In the genomic region with DNA sequence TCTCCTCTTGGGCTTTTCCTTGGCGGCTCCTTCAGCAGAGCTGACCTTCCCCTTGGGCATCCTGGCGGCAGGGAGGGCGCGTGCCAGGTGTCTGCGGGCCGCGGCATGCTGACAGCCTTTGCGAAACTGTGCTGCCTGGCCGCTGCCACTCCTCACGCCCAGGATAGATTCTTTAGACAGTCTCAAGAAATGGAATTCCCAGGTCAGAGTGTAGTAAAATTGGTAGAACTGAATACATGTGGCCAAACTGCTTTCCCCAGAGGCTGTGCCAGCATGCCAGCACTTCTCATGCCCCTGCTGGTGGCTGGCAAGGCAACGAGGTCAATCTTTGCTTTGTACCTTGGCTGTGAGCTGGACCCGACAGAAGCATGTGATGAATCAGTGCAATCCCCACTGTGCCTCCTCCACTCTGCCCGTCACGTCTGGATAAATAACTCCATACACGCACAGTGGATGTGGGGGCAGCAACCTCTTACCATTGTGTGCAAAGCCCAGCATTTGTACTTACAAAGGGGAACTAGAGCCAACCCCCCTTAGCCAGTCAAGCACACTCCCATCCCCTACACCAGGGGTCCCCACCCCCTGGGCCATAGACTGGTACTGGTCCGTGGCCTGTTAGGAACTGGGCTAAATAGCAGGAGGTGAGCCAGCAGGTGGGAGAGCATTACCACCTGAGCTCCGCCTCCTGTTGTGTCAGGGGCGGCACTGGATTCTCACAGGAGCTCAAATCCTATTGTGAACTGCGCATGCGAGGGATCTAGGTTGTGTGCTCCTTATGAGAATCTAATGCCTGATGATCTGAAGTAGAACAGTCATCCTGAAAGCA, we compare ENCODE assay signal across 21 cellular contexts.
DNase-seq lines count a peak whose midpoint lies in the region; ATAC-seq and TF ChIP-seq lines count a peak whose summit lies in the region.
"Had no signal": no experiment of that assay in that cellular context is flagged by ENCODE, and none has a peak within 500 bp of the region (broad histone marks: within the 10 kb centered on the region; RNA-seq: fewer than 3 reads in every experiment).

No MANE protein-coding gene starts in this region.

- no peak for TF ChIP-seq CTCF in astrocyte of the spinal cord (IDR thresholded peaks at IDR 0.05; ENCODE audit: low read depth, low read length)
- TF ChIP-seq CTCF in esophagus muscularis mucosa (IDR thresholded peaks at IDR 0.05): peak in 2 of 3 experiments; percentile 2 to 18
- peak in 1 of 2 experiments; percentile 12 for TF ChIP-seq CTCF in tibial artery (IDR thresholded peaks at IDR 0.05)
- no peak for TF ChIP-seq CTCF in natural killer cell (IDR thresholded peaks at IDR 0.05)

- H3K4me3 ChIP-seq in astrocyte of the spinal cord (ENCODE audit: low read depth, low read length): no peak overlapping the region
- no peak overlapping the region for H3K4me3 ChIP-seq in esophagus muscularis mucosa
- no peak overlapping the region for H3K4me3 ChIP-seq in mesenchymal stem cell (ENCODE audit: insufficient read depth in 1 of 2, low read depth in 1 of 2, low read length in 2 of 2)
- H3K4me3 ChIP-seq in tibial artery: no peak overlapping the region
- H3K4me3 ChIP-seq: dorsolateral prefrontal cortex, HAP-1, tibial nerve had no signal

- intact Hi-C loops in esophagus muscularis mucosa (cut with DNase I) (no loop called here), tibial artery (cut with DNase I; ENCODE audit: low total_unique reads) (no loop called here), natural killer cell (cut with micrococcal nuclease) (no loop called here)

- no peak overlapping the region for H3K14ac ChIP-seq in mesenchymal stem cell (ENCODE audit: low read length in 2 of 2)

- ATAC-seq in effector memory CD8-positive, alpha-beta T cell (replicated peaks): no peak
- no peak for ATAC-seq in natural killer cell
- ATAC-seq in GM18868 (IDR thresholded peaks at IDR 0.05; ENCODE audit: unreplicated experiment): no peak

- H2BK12ac ChIP-seq in mesenchymal stem cell (ENCODE audit: low read length in 2 of 2): no peak overlapping the region

- peak overlapping the region in 1 of 2 donors; percentile 42 for H3K27ac Mint-ChIP-seq in effector memory CD8-positive, alpha-beta T cell
- H3K27ac Mint-ChIP-seq in natural killer cell: no peak overlapping the region
- H3K27ac Mint-ChIP-seq: activated B cell treated with CpG ODN at 0.5 μM for 24 hours; activated naive CD8-positive, alpha-beta T cell treated with anti-CD3 and anti-CD28 coated beads, Interleukin-2, amount 10 ng/mL, durations not matched to agents 7 days and 5 days had no signal

- peak; percentile 48 for TF ChIP-seq EP300 in esophagus muscularis mucosa (IDR thresholded peaks at IDR 0.05)

- in situ Hi-C loops in astrocyte of the spinal cord (cut with HindIII; ENCODE audit: low sequenced_read_pairs): no loop called here

- peaks cover 3% of the 10 kb centered on the region for H3K36me3 Mint-ChIP-seq in effector memory CD8-positive, alpha-beta T cell (ENCODE audit: insufficient read depth)
- H3K36me3 Mint-ChIP-seq in natural killer cell: no peaks in the 10 kb centered on the region

- no peak overlapping the region for H3K23ac ChIP-seq in mesenchymal stem cell (ENCODE audit: low read length in 2 of 2)

- H3K18ac ChIP-seq in mesenchymal stem cell (ENCODE audit: low read depth in 1 of 2, low read length in 2 of 2): no peak overlapping the region

- no peaks in the 10 kb centered on the region for H3K9me3 ChIP-seq in esophagus muscularis mucosa
- H3K9me3 ChIP-seq in mesenchymal stem cell (ENCODE audit: control insufficient read depth, low read length): no peaks in the 10 kb centered on the region
- H3K9me3 ChIP-seq in tibial artery: no peaks in the 10 kb centered on the region
- H3K9me3 ChIP-seq: HAP-1, tibial nerve had no signal

- H3K27me3 ChIP-seq in esophagus muscularis mucosa: no peaks in the 10 kb centered on the region
- no peaks in the 10 kb centered on the region for H3K27me3 ChIP-seq in mesenchymal stem cell (ENCODE audit: control insufficient read depth in 1 of 2, insufficient read depth in 1 of 2, low read length in 2 of 2)
- no peaks in the 10 kb centered on the region for H3K27me3 ChIP-seq in tibial artery
- H3K27me3 ChIP-seq: dorsolateral prefrontal cortex, tibial nerve had no signal

- TF ChIP-seq POLR2A in esophagus muscularis mucosa (IDR thresholded peaks at IDR 0.05; ENCODE audit: low read depth): no peak

- no peaks in the 10 kb centered on the region for H3K4me1 Mint-ChIP-seq in effector memory CD8-positive, alpha-beta T cell (ENCODE audit: low read depth in 2 of 2)
- no peaks in the 10 kb centered on the region for H3K4me1 Mint-ChIP-seq in natural killer cell
- H3K4me1 Mint-ChIP-seq: activated B cell treated with CpG ODN at 0.5 μM for 24 hours; activated naive CD8-positive, alpha-beta T cell treated with anti-CD3 and anti-CD28 coated beads, Interleukin-2, amount 10 ng/mL, durations not matched to agents 7 days and 5 days had no signal

- WGBS in esophagus muscularis mucosa: 72% methylated on average over 19 of the region's 20 CpGs
- WGBS in mesenchymal stem cell: 94% methylated on average over 20 of the region's 20 CpGs

- no peaks in the 10 kb centered on the region for H3K27me3 Mint-ChIP-seq in effector memory CD8-positive, alpha-beta T cell
- no peaks in the 10 kb centered on the region for H3K27me3 Mint-ChIP-seq in natural killer cell (ENCODE audit: low read depth in 2 of 2)
- H3K27me3 Mint-ChIP-seq: activated B cell treated with CpG ODN at 0.5 μM for 24 hours; activated naive CD8-positive, alpha-beta T cell treated with anti-CD3 and anti-CD28 coated beads, Interleukin-2, amount 10 ng/mL, durations not matched to agents 7 days and 5 days had no signal

- no peak overlapping the region for H2BK120ac ChIP-seq in mesenchymal stem cell (ENCODE audit: low read depth, low read length)

- no peak overlapping the region for H2AFZ ChIP-seq in mesenchymal stem cell (ENCODE audit: low read depth, low read length)

- H3K27ac ChIP-seq in esophagus muscularis mucosa (replicated peaks in 1 of 4) (peak overlapping the region; percentile 83 to 98 (median 93)), mesenchymal stem cell (ENCODE audit: low read length, poor library complexity, severe bottlenecking) (peak overlapping the region; percentile 25), tibial artery (peak overlapping the region; percentile 64 to 100)
- H3K27ac ChIP-seq: C4-2B, HL-60, tibial nerve had no signal

- no peaks in the 10 kb centered on the region for H3K9me3 Mint-ChIP-seq in effector memory CD8-positive, alpha-beta T cell
- H3K9me3 Mint-ChIP-seq in natural killer cell: no peaks in the 10 kb centered on the region
- H3K9me3 Mint-ChIP-seq: activated B cell treated with CpG ODN at 0.5 μM for 24 hours; activated naive CD8-positive, alpha-beta T cell treated with anti-CD3 and anti-CD28 coated beads, Interleukin-2, amount 10 ng/mL, durations not matched to agents 7 days and 5 days had no signal

- no peak overlapping the region for H4K8ac ChIP-seq in mesenchymal stem cell (ENCODE audit: low read length)

- no peak overlapping the region for H3K4me2 ChIP-seq in mesenchymal stem cell (ENCODE audit: low read length, poor library complexity, severe bottlenecking)

- H3K4me3 Mint-ChIP-seq in effector memory CD8-positive, alpha-beta T cell: no peak overlapping the region
- H3K4me3 Mint-ChIP-seq in natural killer cell: no peak overlapping the region
- H3K4me3 Mint-ChIP-seq: activated B cell treated with CpG ODN at 0.5 μM for 24 hours; activated naive CD8-positive, alpha-beta T cell treated with anti-CD3 and anti-CD28 coated beads, Interleukin-2, amount 10 ng/mL, durations not matched to agents 7 days and 5 days had no signal

- no peak overlapping the region for H3K4ac ChIP-seq in mesenchymal stem cell (ENCODE audit: low read depth in 1 of 2, low read length in 2 of 2)

- no peak overlapping the region for H2BK5ac ChIP-seq in mesenchymal stem cell (ENCODE audit: low read depth, low read length, poor library complexity, severe bottlenecking)

- H4K91ac ChIP-seq in mesenchymal stem cell (ENCODE audit: low read length): no peak overlapping the region

- H2BK15ac ChIP-seq in mesenchymal stem cell (ENCODE audit: low read depth, poor library complexity, severe bottlenecking): no peak overlapping the region

- H3K36me3 ChIP-seq in esophagus muscularis mucosa (peaks cover 72 to 92% (median 86%) of the 10 kb centered on the region in 4 donors), mesenchymal stem cell (ENCODE audit: control insufficient read depth in 1 of 2, insufficient read depth in 2 of 2, low read depth in 1 of 2, low read length in 2 of 2) (peaks cover 79 to 92% of the 10 kb centered on the region in 2 experiments), tibial artery (peaks cover 77 to 97% (median 86%) of the 10 kb centered on the region in 3 donors)

- H3K79me1 ChIP-seq in mesenchymal stem cell (replicated peaks; ENCODE audit: low read length, poor library complexity, severe bottlenecking): peaks cover 43% of the 10 kb centered on the region

- peaks cover 22 to 89% (median 73%) of the 10 kb centered on the region in 4 donors for H3K4me1 ChIP-seq in esophagus muscularis mucosa
- H3K4me1 ChIP-seq in mesenchymal stem cell (ENCODE audit: control insufficient read depth, insufficient read depth, low read depth, low read length): peaks cover 42% of the 10 kb centered on the region
- peaks cover 0 to 46% (median 9%) of the 10 kb centered on the region in 4 donors for H3K4me1 ChIP-seq in tibial artery
- H3K4me1 ChIP-seq: HAP-1, tibial nerve had no signal

- H2AK5ac ChIP-seq in mesenchymal stem cell (ENCODE audit: low read length, severe bottlenecking): no peak overlapping the region

- DNase-seq in astrocyte of the spinal cord (ENCODE audit: low read depth, low spot score) (peak; percentile 23), esophagus muscularis mucosa (ENCODE audit: extremely low spot score) (no peak), mesenchymal stem cell (no peak), tibial artery (peak; percentile 32 to 84), natural killer cell (no peak)
- DNase-seq in activated CD8-positive, alpha-beta memory T cell treated with anti-CD3 and anti-CD28 coated beads, Interleukin-2, amount 50 U/mL, for 4 hours: no peak
- no peak for DNase-seq in effector memory CD8-positive, alpha-beta T cell
- DNase-seq: activated B cell treated with CpG ODN at 0.5 μM for 24 hours; activated naive CD8-positive, alpha-beta T cell treated with anti-CD3 and anti-CD28 coated beads, Interleukin-2, amount 10 ng/mL, durations not matched to agents 7 days and 5 days; DMS79; Karpas-422; NCI-H1694 treated with DMSO at 0.1 percent for 48 hours; NCI-H526 treated with DMSO at 0.1 percent for 48 hours; occipital lobe; T-helper 1 cell had no signal

- no peak overlapping the region for H3K9ac ChIP-seq in mesenchymal stem cell (ENCODE audit: low read length)

Comparison
In these comparisons a context has a peak if more than half of its experiments do, and no peak if none do; other contexts are left out.
1. DNase-seq: peak in astrocyte of the spinal cord (single experiment) and tibial artery (2 of 2); none in esophagus muscularis mucosa (single experiment), mesenchymal stem cell (single experiment), activated CD8-positive, alpha-beta memory T cell treated with anti-CD3 and anti-CD28 coated beads, Interleukin-2, amount 50 U/mL, for 4 hours (single experiment), effector memory CD8-positive, alpha-beta T cell (0 of 3) and natural killer cell (single experiment).
2. CTCF ChIP-seq: peak in esophagus muscularis mucosa (2 of 3); none in astrocyte of the spinal cord (single experiment) and natural killer cell (single experiment).
3. H3K27ac ChIP-seq: peak in every context shown above with its lines; median percentile 93 in esophagus muscularis mucosa; 82 in tibial artery; 25 in mesenchymal stem cell.